11 cellular contexts compared by ENCODE assay signal in the genomic region with DNA sequence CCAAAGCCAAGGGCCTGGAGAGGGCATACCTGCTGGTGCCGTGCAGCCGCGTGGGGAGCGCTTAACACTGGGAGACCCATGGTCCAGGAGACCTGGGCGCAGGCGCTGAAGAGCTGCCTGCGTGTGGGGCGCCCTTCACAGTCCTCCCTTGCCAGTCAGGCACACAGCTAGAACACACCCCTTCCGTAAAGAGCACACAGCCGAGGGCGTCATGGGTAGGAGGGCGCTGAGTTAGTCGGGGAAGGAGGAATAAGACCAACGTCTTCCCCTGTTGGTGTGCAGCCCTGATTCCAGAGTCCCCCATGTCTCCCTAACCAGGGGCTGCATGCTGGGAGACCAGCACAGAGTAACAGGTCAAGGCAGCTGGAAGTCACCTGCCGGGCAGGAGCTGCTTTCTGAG.
DNase-seq lines count a peak whose midpoint lies in the region; ATAC-seq and TF ChIP-seq lines count a peak whose summit lies in the region.
"Had no signal": no experiment of that assay in that cellular context is flagged by ENCODE, and none has a peak within 500 bp of the region (broad histone marks: within the 10 kb centered on the region; RNA-seq: fewer than 3 reads in every experiment).

No MANE protein-coding gene starts in this region.

- DNase-seq in Ammon's horn (ENCODE audit: low spot score): peak; percentile 57
- DNase-seq in GM13976 (ENCODE audit: low spot score): peak; percentile 47
- DNase-seq in activated CD8-positive, alpha-beta memory T cell treated with anti-CD3 and anti-CD28 coated beads, Interleukin-2, amount 10 ng/mL, durations not matched to agents 7 days and 5 days: no peak
- DNase-seq in lower lobe of right lung: no peak
- DNase-seq in brain microvascular endothelial cell: no peak
- DNase-seq in HFFc6: no peak
- no peak for DNase-seq in omental fat pad (ENCODE audit: low spot score)
- DNase-seq: NCI-H2029; stimulated activated CD4-positive, alpha-beta T cell treated with anti-CD3 and anti-CD28 coated beads, Interleukin-12 subunit alpha, Interleukin-12 subunit beta, amount 100 ng/mL, for 4 hours had no signal

- H3K27me3 Mint-ChIP-seq in activated CD8-positive, alpha-beta memory T cell treated with anti-CD3 and anti-CD28 coated beads, Interleukin-2, amount 10 ng/mL, durations not matched to agents 7 days and 5 days: no peaks in the 10 kb centered on the region
- peaks cover 16% of the 10 kb centered on the region for H3K27me3 Mint-ChIP-seq in HFFc6 (ENCODE audit: insufficient read depth)

- no peak for TF ChIP-seq CTCF in GM13976 (IDR thresholded peaks at IDR 0.05; ENCODE audit: borderline replicate concordance, control extremely low read depth, extremely low read depth, insufficient read depth, missing control alignments)
- no peak for TF ChIP-seq CTCF in lower lobe of right lung (IDR thresholded peaks at IDR 0.05)
- TF ChIP-seq CTCF in brain microvascular endothelial cell (IDR thresholded peaks at IDR 0.05; ENCODE audit: low read depth, low read length, missing control alignments): no peak
- TF ChIP-seq CTCF in HFFc6 (IDR thresholded peaks at IDR 0.05): no peak
- no peak for TF ChIP-seq CTCF in omental fat pad (IDR thresholded peaks at IDR 0.05)

- H3K9me3 Mint-ChIP-seq in activated CD8-positive, alpha-beta memory T cell treated with anti-CD3 and anti-CD28 coated beads, Interleukin-2, amount 10 ng/mL, durations not matched to agents 7 days and 5 days (ENCODE audit: low read depth): no peaks in the 10 kb centered on the region
- no peaks in the 10 kb centered on the region; the same call in 1 of the 2 replicates for H3K9me3 Mint-ChIP-seq in HFFc6
- H3K9me3 Mint-ChIP-seq: CD8-positive, alpha-beta memory T cell had no signal

- H3K27ac ChIP-seq in lower lobe of right lung: no peak overlapping the region
- no peak overlapping the region for H3K27ac ChIP-seq in brain microvascular endothelial cell

- intact Hi-C loops in lower lobe of right lung (cut with DNase I): no loop called here

- H3K36me3 Mint-ChIP-seq in activated CD8-positive, alpha-beta memory T cell treated with anti-CD3 and anti-CD28 coated beads, Interleukin-2, amount 10 ng/mL, durations not matched to agents 7 days and 5 days: peaks cover 21% of the 10 kb centered on the region
- no peaks in the 10 kb centered on the region for H3K36me3 Mint-ChIP-seq in HFFc6 (ENCODE audit: low read depth)

- CTCF ChIA-PET in activated CD8-positive, alpha-beta memory T cell treated with anti-CD3 and anti-CD28 coated beads, Interleukin-2, amount 10 ng/mL, durations not matched to agents 7 days and 5 days (lab: Charles Lee): interaction anchor here (1.3 kb wide), 1 partner anchor 10 kb away, joined by 3 read pairs; no protein-coding TSS in a partner anchor

- H3K4me3 Mint-ChIP-seq in activated CD8-positive, alpha-beta memory T cell treated with anti-CD3 and anti-CD28 coated beads, Interleukin-2, amount 10 ng/mL, durations not matched to agents 7 days and 5 days: no peak overlapping the region
- no peak overlapping the region for H3K4me3 Mint-ChIP-seq in HFFc6

- in situ Hi-C loops in GM13976 (cut with MboI; ENCODE audit: low sequenced_read_pairs, unreplicated experiment): no loop called here
- in situ Hi-C loops in brain microvascular endothelial cell (cut with HindIII; ENCODE audit: low pct_ligation_motif_present, low sequenced_read_pairs): no loop called here

- ATAC-seq in activated CD8-positive, alpha-beta memory T cell treated with anti-CD3 and anti-CD28 coated beads, Interleukin-2, amount 10 ng/mL, durations not matched to agents 7 days and 5 days: peak; percentile 31
- ATAC-seq in lower lobe of right lung (peak; percentile 35 to 45), GM21447 (IDR thresholded peaks at IDR 0.05; ENCODE audit: unreplicated experiment) (no peak), omental fat pad (ENCODE audit: low FRiP score) (no peak)

- peaks cover 6% of the 10 kb centered on the region for H3K4me1 ChIP-seq in lower lobe of right lung

- H3K9me3 ChIP-seq in lower lobe of right lung: no peaks in the 10 kb centered on the region

- H3K27me3 ChIP-seq in lower lobe of right lung (ENCODE audit: low read depth): no peaks in the 10 kb centered on the region
- H3K27me3 ChIP-seq in brain microvascular endothelial cell (replicated peaks): no peaks in the 10 kb centered on the region

- H3K27ac Mint-ChIP-seq in activated CD8-positive, alpha-beta memory T cell treated with anti-CD3 and anti-CD28 coated beads, Interleukin-2, amount 10 ng/mL, durations not matched to agents 7 days and 5 days: no peak overlapping the region
- no peak overlapping the region for H3K27ac Mint-ChIP-seq in HFFc6

- peaks cover 7% of the 10 kb centered on the region for H3K4me1 Mint-ChIP-seq in activated CD8-positive, alpha-beta memory T cell treated with anti-CD3 and anti-CD28 coated beads, Interleukin-2, amount 10 ng/mL, durations not matched to agents 7 days and 5 days
- H3K4me1 Mint-ChIP-seq in HFFc6 (ENCODE audit: low read depth): no peaks in the 10 kb centered on the region; the same call in 1 of the 2 replicates

- H3K4me3 ChIP-seq in lower lobe of right lung (no peak overlapping the region), brain microvascular endothelial cell (ENCODE audit: low read depth, low read length) (no peak overlapping the region)

- H3K36me3 ChIP-seq in lower lobe of right lung: peaks cover 18% of the 10 kb centered on the region
- H3K36me3 ChIP-seq in brain microvascular endothelial cell (replicated peaks): no peaks in the 10 kb centered on the region

Comparison
In these comparisons a context has a peak if more than half of its experiments do, and no peak if none do; other contexts are left out.
1. DNase-seq: peak in Ammon's horn (single experiment) and GM13976 (single experiment); none in activated CD8-positive, alpha-beta memory T cell treated with anti-CD3 and anti-CD28 coated beads, Interleukin-2, amount 10 ng/mL, durations not matched to agents 7 days and 5 days (single experiment), lower lobe of right lung (single experiment), brain microvascular endothelial cell (single experiment), HFFc6 (single experiment) and omental fat pad (single experiment).
2. ATAC-seq: peak in activated CD8-positive, alpha-beta memory T cell treated with anti-CD3 and anti-CD28 coated beads, Interleukin-2, amount 10 ng/mL, durations not matched to agents 7 days and 5 days (single experiment) and lower lobe of right lung (2 of 2); none in GM21447 (single experiment) and omental fat pad (single experiment).